ENCODE assay signal across 15 cellular contexts in genomic region chr15:41487802-41488201, GRCh38. TPM values are rescaled to one million over a fixed set of nuclear protein-coding genes. Genes with fewer than 3 reads are reported as not detected.
A peak's percentile ranks its signal among the peaks of the same experiment; 100 is the strongest.
DNase-seq lines count a peak whose midpoint lies in the region; ATAC-seq, FAIRE-seq and TF ChIP-seq lines count a peak whose summit lies in the region.
"Had no signal": no experiment of that assay in that cellular context is flagged by ENCODE, and none has a peak within 500 bp of the region (broad histone marks: within the 10 kb centered on the region; RNA-seq: fewer than 3 reads in every experiment).

No MANE protein-coding gene starts in this region.

- H4K20me1 ChIP-seq in astrocyte (ENCODE audit: insufficient read depth, low read length), result no peaks in the 10 kb centered on the region

- no peaks in the 10 kb centered on the region for H3K4me1 ChIP-seq in HEK293 (ENCODE audit: control insufficient read depth, insufficient read depth, low read length)
- peaks cover 16% of the 10 kb centered on the region for H3K4me1 ChIP-seq in astrocyte (ENCODE audit: insufficient read depth, low read length)
- H3K4me1 ChIP-seq in naive thymus-derived CD4-positive, alpha-beta T cell (ENCODE audit: control insufficient read depth in 2 of 2, insufficient read depth in 2 of 2, low read length in 2 of 2), result peaks cover 8 to 9% of the 10 kb centered on the region in 2 donors

- no peaks in the 10 kb centered on the region for H3K79me2 ChIP-seq in astrocyte (ENCODE audit: insufficient read depth, low read length)
- H3K79me2 ChIP-seq: parathyroid adenoma had no signal

- no peak overlapping the region for H3K27ac Mint-ChIP-seq in astrocyte (ENCODE audit: unreplicated experiment)
- peak overlapping the region in 2 of 9 donors; percentile 2 to 56 for H3K27ac Mint-ChIP-seq in naive thymus-derived CD4-positive, alpha-beta T cell

- H3K27ac ChIP-seq in HEK293 (ENCODE audit: extremely low read depth, low read depth, low read length) (no peak overlapping the region), RWPE1 (peak overlapping the region; percentile 6; the same call in 1 of the 2 replicates), astrocyte (ENCODE audit: low read depth, low read length) (no peak overlapping the region)
- no peak overlapping the region for H3K27ac ChIP-seq in naive thymus-derived CD4-positive, alpha-beta T cell (ENCODE audit: low read depth, low read length)
- H3K27ac ChIP-seq: parathyroid adenoma, Peyer's patch, uterus had no signal

- POLR2A ChIA-PET in HEK293 (lab: Yijun Ruan, JAX) (no interaction called here), RWPE1 (lab: Yijun Ruan, JAX; ENCODE audit: low non-redundant PET) (no interaction called here)
- POLR2A ChIA-PET in naive thymus-derived CD4-positive, alpha-beta T cell (lab: Charles Lee), result no interaction called here

- intact Hi-C loops in naive thymus-derived CD4-positive, alpha-beta T cell (cut with micrococcal nuclease), result no loop called here

- CTCF ChIA-PET in HEK293 (lab: Yijun Ruan, JAX), result no interaction called here
- CTCF ChIA-PET in RWPE1 (lab: Yijun Ruan, JAX), result no interaction called here
- CTCF ChIA-PET in naive thymus-derived CD4-positive, alpha-beta T cell (lab: Charles Lee), result no interaction called here

- H3K36me3 ChIP-seq in HEK293 (ENCODE audit: control insufficient read depth in 2 of 2, insufficient read depth in 1 of 2, low read length in 2 of 2) (peaks cover 0 to 10% of the 10 kb centered on the region in 2 experiments; a peak in 1 of 3 replicates), astrocyte (ENCODE audit: insufficient read depth, low read length) (no peaks in the 10 kb centered on the region)
- no peaks in the 10 kb centered on the region for H3K36me3 ChIP-seq in naive thymus-derived CD4-positive, alpha-beta T cell (ENCODE audit: control insufficient read depth in 2 of 3, insufficient read depth in 3 of 3, low read length in 3 of 3)
- H3K36me3 ChIP-seq: uterus had no signal

- in situ Hi-C loops in G401 (cut with HindIII; ENCODE audit: low sequenced_read_pairs), result no loop called here

- H3K4me2 ChIP-seq in astrocyte (ENCODE audit: low read length), result no peak overlapping the region

- H3K9me3 ChIP-seq in HEK293 (ENCODE audit: control insufficient read depth, insufficient read depth, low read depth, low read length) (no peaks in the 10 kb centered on the region), astrocyte (ENCODE audit: insufficient read depth, low read depth, low read length) (no peaks in the 10 kb centered on the region)
- no peaks in the 10 kb centered on the region for H3K9me3 ChIP-seq in naive thymus-derived CD4-positive, alpha-beta T cell (ENCODE audit: control insufficient read depth in 2 of 3, low read length in 3 of 3)
- H3K9me3 ChIP-seq: Peyer's patch, uterus had no signal

- H3K4me3 ChIP-seq in HEK293 (ENCODE audit: low read depth, low read length) (no peak overlapping the region), astrocyte (ENCODE audit: insufficient read depth, low read depth, low read length) (no peak overlapping the region)
- H3K4me3 ChIP-seq in naive thymus-derived CD4-positive, alpha-beta T cell (ENCODE audit: low read length), result no peak overlapping the region
- H3K4me3 ChIP-seq: Peyer's patch, uterus had no signal

- no peak overlapping the region for H3K9ac ChIP-seq in astrocyte (ENCODE audit: low read length)
- H3K9ac ChIP-seq: parathyroid adenoma had no signal

- no peak overlapping the region for H3K4me3 Mint-ChIP-seq in astrocyte (ENCODE audit: unreplicated experiment)
- H3K4me3 Mint-ChIP-seq in naive thymus-derived CD4-positive, alpha-beta T cell, result peak overlapping the region in 2 of 10 donors; percentile 0 to 33
- H3K4me3 Mint-ChIP-seq: brain had no signal

- peaks cover 17% of the 10 kb centered on the region for H3K4me1 Mint-ChIP-seq in astrocyte (ENCODE audit: low read depth, unreplicated experiment)
- H3K4me1 Mint-ChIP-seq in naive thymus-derived CD4-positive, alpha-beta T cell, result peaks cover 11 to 54% (median 18%) of the 10 kb centered on the region in 7 donors

- TF ChIP-seq CTCF in HEK293 (tag by site-specific recombination; IDR thresholded peaks at IDR 0.05), result no peak
- TF ChIP-seq CTCF in RWPE1 (conservative IDR thresholded peaks at IDR 0.05; ENCODE audit: low read depth), result no peak
- no peak for TF ChIP-seq CTCF in astrocyte (IDR thresholded peaks at IDR 0.05; ENCODE audit: insufficient read depth, low read depth, low read length)

- peaks cover 21% of the 10 kb centered on the region for H3K36me3 Mint-ChIP-seq in astrocyte (ENCODE audit: low read depth, unreplicated experiment)
- peaks cover 0 to 6% (median 2%) of the 10 kb centered on the region in 5 donors for H3K36me3 Mint-ChIP-seq in naive thymus-derived CD4-positive, alpha-beta T cell

- no peak overlapping the region for H2AFZ ChIP-seq in astrocyte (ENCODE audit: low read depth, low read length)
- H2AFZ ChIP-seq: parathyroid adenoma had no signal

- peaks cover 3% of the 10 kb centered on the region for H3K27me3 ChIP-seq in astrocyte (ENCODE audit: insufficient read depth, low read length)
- H3K27me3 ChIP-seq in naive thymus-derived CD4-positive, alpha-beta T cell (ENCODE audit: control insufficient read depth in 2 of 2, insufficient read depth in 2 of 2, low read length in 2 of 2), result no peaks in the 10 kb centered on the region
- H3K27me3 ChIP-seq: Peyer's patch had no signal

- no peak for FAIRE-seq in astrocyte (lab: Jason Lieb, UNC)

- H3K9me3 Mint-ChIP-seq in astrocyte (ENCODE audit: unreplicated experiment), result no peaks in the 10 kb centered on the region
- H3K9me3 Mint-ChIP-seq in naive thymus-derived CD4-positive, alpha-beta T cell, result peaks cover 0 to 2% (median 0%) of the 10 kb centered on the region in 11 donors
- H3K9me3 Mint-ChIP-seq: brain had no signal

- DNase-seq in RWPE1 (ENCODE audit: low spot score), result no peak
- peak; percentile 29 for DNase-seq in astrocyte (ENCODE audit: low read depth)
- DNase-seq in naive thymus-derived CD4-positive, alpha-beta T cell, result peak in 1 of 9 donors; percentile 46
- DNase-seq in G401 (ENCODE audit: low spot score), result no peak
- DNase-seq in SK-N-DZ (ENCODE audit: low spot score), result no peak
- DNase-seq: C1 segment of cervical spinal cord, NCI-H2029 treated with DMSO at 0.1 percent for 48 hours, NCI-H526 treated with DMSO at 0.1 percent for 48 hours, Peyer's patch, uterus had no signal

- peak; percentile 23 for ATAC-seq in naive thymus-derived CD4-positive, alpha-beta T cell
- ATAC-seq in HG03342 (IDR thresholded peaks at IDR 0.05; ENCODE audit: unreplicated experiment), result no peak

- H3K27me3 Mint-ChIP-seq in astrocyte (ENCODE audit: low read depth, unreplicated experiment), result peaks cover 10% of the 10 kb centered on the region
- H3K27me3 Mint-ChIP-seq in naive thymus-derived CD4-positive, alpha-beta T cell, result peaks cover 5 to 22% (median 17%) of the 10 kb centered on the region in 5 donors

TF ChIP-seq in HEK293, 187 proteins besides CTCF, POLR2A, EP300 and RAD21 (continues in another document):
- TF ChIP-seq, protein P1, sequence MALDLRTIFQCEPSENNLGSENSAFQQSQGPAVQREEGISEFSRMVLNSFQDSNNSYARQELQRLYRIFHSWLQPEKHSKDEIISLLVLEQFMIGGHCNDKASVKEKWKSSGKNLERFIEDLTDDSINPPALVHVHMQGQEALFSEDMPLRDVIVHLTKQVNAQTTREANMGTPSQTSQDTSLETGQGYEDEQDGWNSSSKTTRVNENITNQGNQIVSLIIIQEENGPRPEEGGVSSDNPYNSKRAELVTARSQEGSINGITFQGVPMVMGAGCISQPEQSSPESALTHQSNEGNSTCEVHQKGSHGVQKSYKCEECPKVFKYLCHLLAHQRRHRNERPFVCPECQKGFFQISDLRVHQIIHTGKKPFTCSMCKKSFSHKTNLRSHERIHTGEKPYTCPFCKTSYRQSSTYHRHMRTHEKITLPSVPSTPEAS (tag by site-specific recombination; IDR thresholded peaks at IDR 0.05), result no peak
- TF ChIP-seq, protein P2, sequence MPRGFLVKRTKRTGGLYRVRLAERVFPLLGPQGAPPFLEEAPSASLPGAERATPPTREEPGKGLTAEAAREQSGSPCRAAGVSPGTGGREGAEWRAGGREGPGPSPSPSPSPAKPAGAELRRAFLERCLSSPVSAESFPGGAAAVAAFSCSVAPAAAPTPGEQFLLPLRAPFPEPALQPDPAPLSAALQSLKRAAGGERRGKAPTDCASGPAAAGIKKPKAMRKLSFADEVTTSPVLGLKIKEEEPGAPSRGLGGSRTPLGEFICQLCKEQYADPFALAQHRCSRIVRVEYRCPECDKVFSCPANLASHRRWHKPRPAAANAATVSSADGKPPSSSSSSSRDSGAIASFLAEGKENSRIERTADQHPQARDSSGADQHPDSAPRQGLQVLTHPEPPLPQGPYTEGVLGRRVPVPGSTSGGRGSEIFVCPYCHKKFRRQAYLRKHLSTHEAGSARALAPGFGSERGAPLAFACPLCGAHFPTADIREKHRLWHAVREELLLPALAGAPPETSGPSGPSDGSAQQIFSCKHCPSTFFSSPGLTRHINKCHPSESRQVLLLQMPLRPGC (tag by site-specific recombination; IDR thresholded peaks at IDR 0.05), result no peak
- TF ChIP-seq KLF1 (tag by site-specific recombination; IDR thresholded peaks at IDR 0.05) (peak; percentile 19; the same call in 1 of the 2 replicates), ZFHX2 (tag by site-specific recombination; conservative IDR thresholded peaks at IDR 0.05) (peak; percentile 99), ZBTB20 (tag by site-specific recombination; IDR thresholded peaks at IDR 0.05) (no peak)

RNA-seq across cellular contexts. Expression of gene ITPKA, which starts 5.9 kb away (rescaled TPM):
- total RNA-seq in astrocyte, result 1.0 and 1.2 TPM in 2 replicates
- total RNA-seq in naive thymus-derived CD4-positive, alpha-beta T cell, result under 1 TPM in 2 of 5 experiments, not detected in 3; 0.20 to 0.97 TPM
- under 1 TPM in 1 of 2 donors, not detected in 1; 0.22 TPM for polyA plus RNA-seq in naive thymus-derived CD4-positive, alpha-beta T cell
- total RNA-seq in G401 (2014; rRNA removed; shearing (Covaris generic)), result 12.4 and 20.0 TPM in 2 replicates
- 2.3 and 2.4 TPM in 2 replicates for polyA plus RNA-seq in SK-N-DZ (2014; cell fraction: cytosol; rRNA removed)
- 3.8 and 7.2 TPM in 2 replicates for polyA plus RNA-seq in SK-N-DZ (2014; cell fraction: nucleus; rRNA removed)

RNA-seq across cellular contexts. Expression of gene LTK, which starts 25.8 kb away (rescaled TPM):
- total RNA-seq in astrocyte, result 0.14 TPM in 1 of 2 replicates, not detected in the other
- total RNA-seq in naive thymus-derived CD4-positive, alpha-beta T cell, result 1 to 10 TPM in 2 of 5 experiments, under 1 TPM in 2, not detected in 1; 0.41 to 6.5 (median 1.4) TPM
- not detected for polyA plus RNA-seq in naive thymus-derived CD4-positive, alpha-beta T cell
- total RNA-seq in G401 (2014; rRNA removed; shearing (Covaris generic)), result not detected in 2 replicates
- polyA plus RNA-seq in SK-N-DZ (2014; cell fraction: cytosol; rRNA removed), result 0.44 and 0.84 TPM in 2 replicates
- polyA plus RNA-seq in SK-N-DZ (2014; cell fraction: nucleus; rRNA removed), result 9.2 and 9.9 TPM in 2 replicates
- total RNA-seq: M059J had no signal

RNA-seq across cellular contexts. Expression of gene RPAP1, which starts 56.3 kb away (rescaled TPM):
- total RNA-seq in astrocyte, result 35.9 and 39.1 TPM in 2 replicates
- 10 to 100 TPM; 32.7 to 60.4 (median 43.8) TPM for total RNA-seq in naive thymus-derived CD4-positive, alpha-beta T cell
- 10 to 100 TPM in 1 of 2 donors, 1 to 10 TPM in 1; 8.8 to 23.9 TPM for polyA plus RNA-seq in naive thymus-derived CD4-positive, alpha-beta T cell
- total RNA-seq in G401 (2014; rRNA removed; shearing (Covaris generic)), result 24.3 and 46.5 TPM in 2 replicates
- 28.7 and 40.8 TPM in 2 replicates for polyA plus RNA-seq in SK-N-DZ (2014; cell fraction: cytosol; rRNA removed)
- 26.0 and 51.8 TPM in 2 replicates for polyA plus RNA-seq in SK-N-DZ (2014; cell fraction: nucleus; rRNA removed)
